Comparison of ENCODE assay signal across 34 cellular contexts in the genomic region with DNA sequence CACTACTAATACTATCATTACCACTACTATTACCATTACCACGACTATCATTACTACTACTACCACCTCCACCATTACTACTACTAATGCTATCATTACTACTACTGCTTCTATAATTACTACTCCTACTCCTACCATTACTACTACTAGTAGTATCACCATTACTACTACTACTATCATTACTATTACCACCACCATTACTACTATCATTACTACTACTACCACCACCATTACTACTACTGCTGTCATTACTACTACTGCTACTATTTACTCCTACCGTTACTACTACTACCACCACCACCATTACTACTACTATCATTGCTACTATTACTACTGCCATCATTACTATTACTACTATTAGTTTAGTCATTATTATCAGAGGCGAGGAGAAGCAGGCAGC.
"Had no signal": no experiment of that assay in that cellular context is flagged by ENCODE, and none has a peak within 500 bp of the region (broad histone marks: within the 10 kb centered on the region; RNA-seq: fewer than 3 reads in every experiment).

No MANE protein-coding gene starts in this region.

- H3K4me2 ChIP-seq: KMS-11 had no signal

- DNase-seq: Karpas-422, Kasumi-1, MG63, MM.1S, NCI-H1048, NCI-H1092, NCI-H1092 treated with DMSO at 0.1 percent for 48 hours, NCI-H1105, NCI-H1105 treated with DMSO at 0.1 percent for 48 hours, NCI-H1417, NCI-H1417 treated with DMSO at 0.1 percent for 48 hours, NCI-H1436, NCI-H1436 treated with DMSO at 0.1 percent for 48 hours, NCI-H146, NCI-H1694, NCI-H1694 treated with DMSO at 0.1 percent for 48 hours, NCI-H187, NCI-H187 treated with DMSO at 0.1 percent for 48 hours, NCI-H1930, NCI-H2029, NCI-H2029 treated with DMSO at 0.1 percent for 48 hours, NCI-H2081, NCI-H2081 treated with DMSO at 0.1 percent for 48 hours, NCI-H2107, NCI-H2171, NCI-H2171 treated with DMSO at 0.1 percent for 48 hours, NCI-H2227 treated with DMSO at 0.1 percent for 48 hours, NCI-H226, NCI-H345, NCI-H446, NCI-H446 treated with DMSO at 0.1 percent for 48 hours, NCI-H510A, NCI-H510A treated with DMSO at 0.1 percent for 48 hours had no signal

- H3K9ac ChIP-seq: KMS-11 had no signal

- H3K27ac ChIP-seq: KMS-11 had no signal

- H3K9me3 ChIP-seq: MG63 had no signal

- H3K27me3 ChIP-seq: MG63 had no signal

- H3K36me3 ChIP-seq: MG63 had no signal

- H3K4me3 ChIP-seq: MG63 had no signal
